Comparison of ENCODE assay signal across 1 cellular context in the genomic region with DNA sequence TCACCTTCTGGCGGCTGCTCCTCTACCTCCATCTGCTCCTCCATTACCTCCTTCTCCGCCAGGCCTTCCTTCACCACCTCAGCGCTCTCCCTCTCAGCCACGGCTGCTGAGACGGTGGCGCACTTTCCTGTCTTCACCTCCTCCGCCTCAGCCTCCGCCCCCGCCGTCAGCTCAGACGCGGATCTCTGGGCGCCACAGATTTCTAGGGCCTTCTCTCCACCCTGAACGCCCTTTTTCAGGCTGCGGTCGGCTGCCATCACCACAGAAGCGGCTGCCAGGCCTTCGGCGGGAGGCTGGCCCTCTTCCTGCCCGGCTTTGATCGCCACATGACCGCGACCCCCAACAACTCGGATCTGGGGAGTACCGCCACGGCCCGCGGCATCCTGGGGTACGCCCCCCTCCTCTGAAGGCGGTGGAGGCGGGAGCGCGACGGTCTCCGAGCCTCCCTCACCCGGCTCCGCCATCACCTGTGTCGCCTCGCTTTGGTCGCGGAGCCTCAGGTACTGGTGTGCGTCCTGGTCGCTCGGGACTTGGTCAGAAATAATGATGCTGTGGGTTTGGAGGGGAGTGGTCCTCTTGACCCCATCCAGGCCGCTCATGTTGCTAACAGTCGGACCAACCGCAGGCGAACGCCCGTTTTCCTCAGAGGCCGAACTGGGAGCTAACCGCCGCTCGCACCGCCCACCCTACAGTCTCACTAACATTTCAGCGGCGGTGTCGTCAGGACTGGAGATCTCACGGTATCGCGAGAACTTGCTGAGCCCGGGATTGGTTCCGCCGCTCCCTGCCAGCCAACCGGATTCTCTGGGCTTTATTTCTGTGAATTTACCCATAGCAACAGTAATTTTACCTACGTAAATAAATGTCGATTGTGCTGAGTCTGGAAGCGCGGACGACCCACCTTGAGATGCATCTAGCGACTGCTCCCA.
A peak's percentile ranks its signal among the peaks of the same experiment; 100 is the strongest.
TF ChIP-seq lines count a peak whose summit lies in the region.

A gene (minus strand): TSS at position 699 of the 929 bp plus-strand sequence. CDS start 100 bp downstream, at position 599.

TF ChIP-seq in HepG2, 621 proteins besides CTCF, POLR2A, EP300 and RAD21 (continued from another document and continues in another):
- TF ChIP-seq, protein P1, sequence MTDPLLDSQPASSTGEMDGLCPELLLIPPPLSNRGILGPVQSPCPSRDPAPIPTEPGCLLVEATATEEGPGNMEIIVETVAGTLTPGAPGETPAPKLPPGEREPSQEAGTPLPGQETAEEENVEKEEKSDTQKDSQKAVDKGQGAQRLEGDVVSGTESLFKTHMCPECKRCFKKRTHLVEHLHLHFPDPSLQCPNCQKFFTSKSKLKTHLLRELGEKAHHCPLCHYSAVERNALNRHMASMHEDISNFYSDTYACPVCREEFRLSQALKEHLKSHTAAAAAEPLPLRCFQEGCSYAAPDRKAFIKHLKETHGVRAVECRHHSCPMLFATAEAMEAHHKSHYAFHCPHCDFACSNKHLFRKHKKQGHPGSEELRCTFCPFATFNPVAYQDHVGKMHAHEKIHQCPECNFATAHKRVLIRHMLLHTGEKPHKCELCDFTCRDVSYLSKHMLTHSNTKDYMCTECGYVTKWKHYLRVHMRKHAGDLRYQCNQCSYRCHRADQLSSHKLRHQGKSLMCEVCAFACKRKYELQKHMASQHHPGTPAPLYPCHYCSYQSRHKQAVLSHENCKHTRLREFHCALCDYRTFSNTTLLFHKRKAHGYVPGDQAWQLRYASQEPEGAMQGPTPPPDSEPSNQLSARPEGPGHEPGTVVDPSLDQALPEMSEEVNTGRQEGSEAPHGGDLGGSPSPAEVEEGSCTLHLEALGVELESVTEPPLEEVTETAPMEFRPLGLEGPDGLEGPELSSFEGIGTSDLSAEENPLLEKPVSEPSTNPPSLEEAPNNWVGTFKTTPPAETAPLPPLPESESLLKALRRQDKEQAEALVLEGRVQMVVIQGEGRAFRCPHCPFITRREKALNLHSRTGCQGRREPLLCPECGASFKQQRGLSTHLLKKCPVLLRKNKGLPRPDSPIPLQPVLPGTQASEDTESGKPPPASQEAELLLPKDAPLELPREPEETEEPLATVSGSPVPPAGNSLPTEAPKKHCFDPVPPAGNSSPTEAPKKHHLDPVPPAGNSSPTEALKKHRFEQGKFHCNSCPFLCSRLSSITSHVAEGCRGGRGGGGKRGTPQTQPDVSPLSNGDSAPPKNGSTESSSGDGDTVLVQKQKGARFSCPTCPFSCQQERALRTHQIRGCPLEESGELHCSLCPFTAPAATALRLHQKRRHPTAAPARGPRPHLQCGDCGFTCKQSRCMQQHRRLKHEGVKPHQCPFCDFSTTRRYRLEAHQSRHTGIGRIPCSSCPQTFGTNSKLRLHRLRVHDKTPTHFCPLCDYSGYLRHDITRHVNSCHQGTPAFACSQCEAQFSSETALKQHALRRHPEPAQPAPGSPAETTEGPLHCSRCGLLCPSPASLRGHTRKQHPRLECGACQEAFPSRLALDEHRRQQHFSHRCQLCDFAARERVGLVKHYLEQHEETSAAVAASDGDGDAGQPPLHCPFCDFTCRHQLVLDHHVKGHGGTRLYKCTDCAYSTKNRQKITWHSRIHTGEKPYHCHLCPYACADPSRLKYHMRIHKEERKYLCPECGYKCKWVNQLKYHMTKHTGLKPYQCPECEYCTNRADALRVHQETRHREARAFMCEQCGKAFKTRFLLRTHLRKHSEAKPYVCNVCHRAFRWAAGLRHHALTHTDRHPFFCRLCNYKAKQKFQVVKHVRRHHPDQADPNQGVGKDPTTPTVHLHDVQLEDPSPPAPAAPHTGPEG (CRISPR knock-in tag; IDR thresholded peaks at IDR 0.05) = peak; percentile 71; the same call in 1 of the 2 replicates
- TF ChIP-seq ZNF207 (IDR thresholded peaks at IDR 0.05; ENCODE audit: borderline replicate concordance) (no peak), ONECUT2 (CRISPR knock-in tag; IDR thresholded peaks at IDR 0.05) (no peak), ZNF605 (CRISPR knock-in tag; IDR thresholded peaks at IDR 0.05) (peak; percentile 80; the same call in 1 of the 2 replicates), GZF1 (CRISPR knock-in tag; IDR thresholded peaks at IDR 0.05) (peak; percentile 82; the same call in 1 of the 2 replicates), FIP1L1 (IDR thresholded peaks at IDR 0.05; ENCODE audit: borderline replicate concordance, insufficient read depth, low read depth, low read length) (no peak), KDM5A (IDR thresholded peaks at IDR 0.05; ENCODE audit: borderline replicate concordance, low read length) (peak; percentile 79), ZNF138 (CRISPR knock-in tag; IDR thresholded peaks at IDR 0.05; ENCODE audit: low read depth) (peak; percentile 72; the same call in 1 of the 2 replicates), YY1 (IDR thresholded peaks at IDR 0.05; ENCODE audit: insufficient read depth, insufficient replicate concordance, low read depth, low read length) (peak; percentile 48), POLR2AphosphoS2 (IDR thresholded peaks at IDR 0.05; ENCODE audit: low read depth, low read length) (peak; percentile 56; the same call in 1 of the 2 replicates), ZNF678 (CRISPR knock-in tag; IDR thresholded peaks at IDR 0.05) (peak; percentile 80), CCAR2 (optimal IDR thresholded peaks at IDR 0.05; ENCODE audit: low read depth, low read length) (no peak), ZNF720 (CRISPR knock-in tag; IDR thresholded peaks at IDR 0.05) (no peak), ZNF337 (CRISPR knock-in tag; IDR thresholded peaks at IDR 0.05; ENCODE audit: borderline replicate concordance, low read depth) (0 out of 2 replicates have a peak, but pooled peaks have one; percentile 40), FOXA1 (IDR thresholded peaks at IDR 0.05) (no peak), FOXA1 (CRISPR knock-in tag; IDR thresholded peaks at IDR 0.05) (no peak), KDM1A (CRISPR knock-in tag; IDR thresholded peaks at IDR 0.05) (0 out of 2 replicates have a peak, but pooled peaks have one; percentile 41), NFE2L2 (IDR thresholded peaks at IDR 0.05; ENCODE audit: low read length) (no peak), SIN3A (IDR thresholded peaks at IDR 0.05; ENCODE audit: borderline replicate concordance, low read depth, low read length) (peak; percentile 82; the same call in 1 of the 2 replicates), NBN (conservative IDR thresholded peaks at IDR 0.05) (no peak), ZEB1 (IDR thresholded peaks at IDR 0.05; ENCODE audit: insufficient replicate concordance, low read depth) (peak; percentile 60), TSC22D2 (CRISPR knock-in tag; IDR thresholded peaks at IDR 0.05; ENCODE audit: borderline replicate concordance) (no peak), ZNF20 (CRISPR knock-in tag; IDR thresholded peaks at IDR 0.05) (no peak), SOX6 (IDR thresholded peaks at IDR 0.05) (no peak), SOX6 (CRISPR knock-in tag; IDR thresholded peaks at IDR 0.05) (peak; percentile 63), HCFC1 (IDR thresholded peaks at IDR 0.05; ENCODE audit: low read depth, low read length) (no peak), SRSF1 (optimal IDR thresholded peaks at IDR 0.05; ENCODE audit: low read depth, low read length) (no peak), ZNF136 (CRISPR knock-in tag; IDR thresholded peaks at IDR 0.05; ENCODE audit: low read depth) (peak; percentile 86; the same call in 1 of the 2 replicates), CREM (IDR thresholded peaks at IDR 0.05) (peak; percentile 63), CREM (CRISPR knock-in tag; IDR thresholded peaks at IDR 0.05) (no peak)
- TF ChIP-seq, protein P2, sequence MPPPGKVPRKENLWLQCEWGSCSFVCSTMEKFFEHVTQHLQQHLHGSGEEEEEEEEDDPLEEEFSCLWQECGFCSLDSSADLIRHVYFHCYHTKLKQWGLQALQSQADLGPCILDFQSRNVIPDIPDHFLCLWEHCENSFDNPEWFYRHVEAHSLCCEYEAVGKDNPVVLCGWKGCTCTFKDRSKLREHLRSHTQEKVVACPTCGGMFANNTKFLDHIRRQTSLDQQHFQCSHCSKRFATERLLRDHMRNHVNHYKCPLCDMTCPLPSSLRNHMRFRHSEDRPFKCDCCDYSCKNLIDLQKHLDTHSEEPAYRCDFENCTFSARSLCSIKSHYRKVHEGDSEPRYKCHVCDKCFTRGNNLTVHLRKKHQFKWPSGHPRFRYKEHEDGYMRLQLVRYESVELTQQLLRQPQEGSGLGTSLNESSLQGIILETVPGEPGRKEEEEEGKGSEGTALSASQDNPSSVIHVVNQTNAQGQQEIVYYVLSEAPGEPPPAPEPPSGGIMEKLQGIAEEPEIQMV (CRISPR knock-in tag; IDR thresholded peaks at IDR 0.05; ENCODE audit: low read depth) = peak; percentile 76; the same call in 1 of the 2 replicates
- TF ChIP-seq, protein P3, sequence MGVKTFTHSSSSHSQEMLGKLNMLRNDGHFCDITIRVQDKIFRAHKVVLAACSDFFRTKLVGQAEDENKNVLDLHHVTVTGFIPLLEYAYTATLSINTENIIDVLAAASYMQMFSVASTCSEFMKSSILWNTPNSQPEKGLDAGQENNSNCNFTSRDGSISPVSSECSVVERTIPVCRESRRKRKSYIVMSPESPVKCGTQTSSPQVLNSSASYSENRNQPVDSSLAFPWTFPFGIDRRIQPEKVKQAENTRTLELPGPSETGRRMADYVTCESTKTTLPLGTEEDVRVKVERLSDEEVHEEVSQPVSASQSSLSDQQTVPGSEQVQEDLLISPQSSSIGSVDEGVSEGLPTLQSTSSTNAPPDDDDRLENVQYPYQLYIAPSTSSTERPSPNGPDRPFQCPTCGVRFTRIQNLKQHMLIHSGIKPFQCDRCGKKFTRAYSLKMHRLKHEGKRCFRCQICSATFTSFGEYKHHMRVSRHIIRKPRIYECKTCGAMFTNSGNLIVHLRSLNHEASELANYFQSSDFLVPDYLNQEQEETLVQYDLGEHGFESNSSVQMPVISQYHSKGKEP (CRISPR knock-in tag; IDR thresholded peaks at IDR 0.05) = no peak
- TF ChIP-seq, protein P4, sequence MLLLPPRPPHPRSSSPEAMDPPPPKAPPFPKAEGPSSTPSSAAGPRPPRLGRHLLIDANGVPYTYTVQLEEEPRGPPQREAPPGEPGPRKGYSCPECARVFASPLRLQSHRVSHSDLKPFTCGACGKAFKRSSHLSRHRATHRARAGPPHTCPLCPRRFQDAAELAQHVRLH (CRISPR knock-in tag; IDR thresholded peaks at IDR 0.05; ENCODE audit: borderline replicate concordance, low read depth) = 0 out of 2 replicates have a peak, but pooled peaks have one; percentile 38
- TF ChIP-seq, protein P5, sequence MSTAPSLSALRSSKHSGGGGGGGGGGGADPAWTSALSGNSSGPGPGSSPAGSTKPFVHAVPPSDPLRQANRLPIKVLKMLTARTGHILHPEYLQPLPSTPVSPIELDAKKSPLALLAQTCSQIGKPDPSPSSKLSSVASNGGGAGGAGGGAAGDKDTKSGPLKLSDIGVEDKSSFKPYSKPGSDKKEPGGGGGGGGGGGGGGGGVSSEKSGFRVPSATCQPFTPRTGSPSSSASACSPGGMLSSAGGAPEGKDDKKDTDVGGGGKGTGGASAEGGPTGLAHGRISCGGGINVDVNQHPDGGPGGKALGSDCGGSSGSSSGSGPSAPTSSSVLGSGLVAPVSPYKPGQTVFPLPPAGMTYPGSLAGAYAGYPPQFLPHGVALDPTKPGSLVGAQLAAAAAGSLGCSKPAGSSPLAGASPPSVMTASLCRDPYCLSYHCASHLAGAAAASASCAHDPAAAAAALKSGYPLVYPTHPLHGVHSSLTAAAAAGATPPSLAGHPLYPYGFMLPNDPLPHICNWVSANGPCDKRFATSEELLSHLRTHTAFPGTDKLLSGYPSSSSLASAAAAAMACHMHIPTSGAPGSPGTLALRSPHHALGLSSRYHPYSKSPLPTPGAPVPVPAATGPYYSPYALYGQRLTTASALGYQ (CRISPR knock-in tag; IDR thresholded peaks at IDR 0.05) = peak; percentile 82
- TF ChIP-seq, protein P6, sequence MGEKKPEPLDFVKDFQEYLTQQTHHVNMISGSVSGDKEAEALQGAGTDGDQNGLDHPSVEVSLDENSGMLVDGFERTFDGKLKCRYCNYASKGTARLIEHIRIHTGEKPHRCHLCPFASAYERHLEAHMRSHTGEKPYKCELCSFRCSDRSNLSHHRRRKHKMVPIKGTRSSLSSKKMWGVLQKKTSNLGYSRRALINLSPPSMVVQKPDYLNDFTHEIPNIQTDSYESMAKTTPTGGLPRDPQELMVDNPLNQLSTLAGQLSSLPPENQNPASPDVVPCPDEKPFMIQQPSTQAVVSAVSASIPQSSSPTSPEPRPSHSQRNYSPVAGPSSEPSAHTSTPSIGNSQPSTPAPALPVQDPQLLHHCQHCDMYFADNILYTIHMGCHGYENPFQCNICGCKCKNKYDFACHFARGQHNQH (CRISPR knock-in tag; IDR thresholded peaks at IDR 0.05) = peak; percentile 75
- TF ChIP-seq, protein P7, sequence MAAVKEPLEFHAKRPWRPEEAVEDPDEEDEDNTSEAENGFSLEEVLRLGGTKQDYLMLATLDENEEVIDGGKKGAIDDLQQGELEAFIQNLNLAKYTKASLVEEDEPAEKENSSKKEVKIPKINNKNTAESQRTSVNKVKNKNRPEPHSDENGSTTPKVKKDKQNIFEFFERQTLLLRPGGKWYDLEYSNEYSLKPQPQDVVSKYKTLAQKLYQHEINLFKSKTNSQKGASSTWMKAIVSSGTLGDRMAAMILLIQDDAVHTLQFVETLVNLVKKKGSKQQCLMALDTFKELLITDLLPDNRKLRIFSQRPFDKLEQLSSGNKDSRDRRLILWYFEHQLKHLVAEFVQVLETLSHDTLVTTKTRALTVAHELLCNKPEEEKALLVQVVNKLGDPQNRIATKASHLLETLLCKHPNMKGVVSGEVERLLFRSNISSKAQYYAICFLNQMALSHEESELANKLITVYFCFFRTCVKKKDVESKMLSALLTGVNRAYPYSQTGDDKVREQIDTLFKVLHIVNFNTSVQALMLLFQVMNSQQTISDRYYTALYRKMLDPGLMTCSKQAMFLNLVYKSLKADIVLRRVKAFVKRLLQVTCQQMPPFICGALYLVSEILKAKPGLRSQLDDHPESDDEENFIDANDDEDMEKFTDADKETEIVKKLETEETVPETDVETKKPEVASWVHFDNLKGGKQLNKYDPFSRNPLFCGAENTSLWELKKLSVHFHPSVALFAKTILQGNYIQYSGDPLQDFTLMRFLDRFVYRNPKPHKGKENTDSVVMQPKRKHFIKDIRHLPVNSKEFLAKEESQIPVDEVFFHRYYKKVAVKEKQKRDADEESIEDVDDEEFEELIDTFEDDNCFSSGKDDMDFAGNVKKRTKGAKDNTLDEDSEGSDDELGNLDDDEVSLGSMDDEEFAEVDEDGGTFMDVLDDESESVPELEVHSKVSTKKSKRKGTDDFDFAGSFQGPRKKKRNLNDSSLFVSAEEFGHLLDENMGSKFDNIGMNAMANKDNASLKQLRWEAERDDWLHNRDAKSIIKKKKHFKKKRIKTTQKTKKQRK (IDR thresholded peaks at IDR 0.05; ENCODE audit: low read length) = no peak
- TF ChIP-seq, protein P8, sequence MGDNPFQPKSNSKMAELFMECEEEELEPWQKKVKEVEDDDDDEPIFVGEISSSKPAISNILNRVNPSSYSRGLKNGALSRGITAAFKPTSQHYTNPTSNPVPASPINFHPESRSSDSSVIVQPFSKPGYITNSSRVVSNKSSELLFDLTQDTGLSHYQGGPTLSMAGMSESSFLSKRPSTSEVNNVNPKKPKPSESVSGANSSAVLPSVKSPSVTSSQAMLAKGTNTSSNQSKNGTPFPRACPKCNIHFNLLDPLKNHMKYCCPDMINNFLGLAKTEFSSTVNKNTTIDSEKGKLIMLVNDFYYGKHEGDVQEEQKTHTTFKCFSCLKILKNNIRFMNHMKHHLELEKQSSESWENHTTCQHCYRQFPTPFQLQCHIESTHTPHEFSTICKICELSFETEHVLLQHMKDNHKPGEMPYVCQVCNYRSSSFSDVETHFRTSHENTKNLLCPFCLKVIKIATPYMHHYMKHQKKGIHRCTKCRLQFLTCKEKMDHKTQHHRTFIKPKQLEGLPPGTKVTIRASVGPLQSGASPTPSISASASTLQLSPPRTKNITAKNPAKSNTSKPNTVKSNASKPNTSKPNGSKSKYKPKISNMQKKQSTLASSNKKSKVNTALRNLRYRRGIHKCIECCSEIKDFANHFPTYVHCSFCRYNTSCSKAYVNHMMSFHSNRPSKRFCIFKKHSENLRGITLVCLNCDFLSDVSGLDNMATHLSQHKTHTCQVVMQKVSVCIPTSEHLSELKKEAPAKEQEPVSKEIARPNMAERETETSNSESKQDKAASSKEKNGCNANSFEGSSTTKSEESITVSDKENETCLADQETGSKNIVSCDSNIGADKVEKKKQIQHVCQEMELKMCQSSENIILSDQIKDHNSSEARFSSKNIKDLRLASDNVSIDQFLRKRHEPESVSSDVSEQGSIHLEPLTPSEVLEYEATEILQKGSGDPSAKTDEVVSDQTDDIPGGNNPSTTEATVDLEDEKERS (CRISPR knock-in tag; IDR thresholded peaks at IDR 0.05) = peak; percentile 72
